In the genomic region with DNA sequence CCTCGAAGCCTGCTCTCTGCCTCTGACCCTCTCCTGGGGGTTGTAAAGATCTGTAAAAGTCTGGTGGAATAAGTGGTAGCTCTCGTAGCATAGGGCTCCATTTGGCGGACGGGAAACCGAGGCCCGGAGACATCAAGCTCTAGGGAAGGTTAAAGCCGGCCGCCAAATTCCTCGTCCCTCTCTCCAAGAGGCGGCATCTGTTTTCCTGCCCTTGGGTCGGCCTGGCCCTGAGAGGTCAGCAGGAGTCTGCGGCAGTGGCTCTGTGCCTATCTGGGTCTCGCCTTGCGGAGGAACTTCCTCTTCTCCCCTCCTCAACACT, we compare ENCODE assay signal across 15 cellular contexts.
DNase-seq lines count a peak whose midpoint lies in the region; ATAC-seq and TF ChIP-seq lines count a peak whose summit lies in the region.
"Had no signal": no experiment of that assay in that cellular context is flagged by ENCODE, and none has a peak within 500 bp of the region (broad histone marks: within the 10 kb centered on the region; RNA-seq: fewer than 3 reads in every experiment).

No MANE protein-coding gene starts in this region.

- peaks cover 41 to 55% of the 10 kb centered on the region in 2 donors for H3K27me3 Mint-ChIP-seq in natural killer cell treated with Interleukin-12 subunit alpha and Interleukin-12 subunit beta and Interleukin-15 and Interleukin-18, amount 100 ng/mL, for 72 hours
- H3K27me3 Mint-ChIP-seq in activated T-cell treated with anti-CD3 and anti-CD28 coated beads, Interleukin-2, amount 50 U/mL, for 24 hours, result peaks cover 62% of the 10 kb centered on the region

- H3K36me3 ChIP-seq in left ventricle myocardium inferior, result no peaks in the 10 kb centered on the region
- no peaks in the 10 kb centered on the region for H3K36me3 ChIP-seq in right atrium auricular region
- H3K36me3 ChIP-seq in osteoblast (ENCODE audit: insufficient read depth, low read length), result no peaks in the 10 kb centered on the region
- H3K36me3 ChIP-seq: neutrophil had no signal

- no peak for DNase-seq in left ventricle myocardium inferior
- DNase-seq in right atrium auricular region (ENCODE audit: low spot score), result no peak
- no peak for DNase-seq in epithelial cell of proximal tubule (ENCODE audit: low read depth)
- no peak for DNase-seq in osteoblast (ENCODE audit: insufficient read length, low spot score, missing footprints)
- DNase-seq in epidermal melanocyte (ENCODE audit: insufficient read length, low spot score), result no peak
- no peak for DNase-seq in natural killer cell treated with Interleukin-12 subunit alpha and Interleukin-12 subunit beta and Interleukin-15 and Interleukin-18, amount 100 ng/mL, for 72 hours (ENCODE audit: low spot score)
- no peak for DNase-seq in activated T-cell treated with anti-CD3 and anti-CD28 coated beads, Interleukin-2, amount 50 U/mL, for 24 hours
- DNase-seq: activated naive CD8-positive, alpha-beta T cell treated with anti-CD3 and anti-CD28 coated beads, Interleukin-2, amount 10 ng/mL, durations not matched to agents 7 days and 5 days; NCI-H446 treated with DMSO at 0.1 percent for 48 hours; NK-92 treated with Interleukin-12 subunit alpha and Interleukin-12 subunit beta, amount 100 ng/mL, for 24 hours had no signal

- H3K27ac Mint-ChIP-seq in natural killer cell treated with Interleukin-12 subunit alpha and Interleukin-12 subunit beta and Interleukin-15 and Interleukin-18, amount 100 ng/mL, for 72 hours, result no peak overlapping the region
- no peak overlapping the region for H3K27ac Mint-ChIP-seq in activated T-cell treated with anti-CD3 and anti-CD28 coated beads, Interleukin-2, amount 50 U/mL, for 24 hours
- H3K27ac Mint-ChIP-seq: activated naive CD8-positive, alpha-beta T cell treated with anti-CD3 and anti-CD28 coated beads, Interleukin-2, amount 10 ng/mL, durations not matched to agents 7 days and 5 days; mesothelial cell of epicardium had no signal

- H3K9me3 Mint-ChIP-seq in natural killer cell treated with Interleukin-12 subunit alpha and Interleukin-12 subunit beta and Interleukin-15 and Interleukin-18, amount 100 ng/mL, for 72 hours, result no peaks in the 10 kb centered on the region
- no peaks in the 10 kb centered on the region for H3K9me3 Mint-ChIP-seq in activated T-cell treated with anti-CD3 and anti-CD28 coated beads, Interleukin-2, amount 50 U/mL, for 24 hours
- H3K9me3 Mint-ChIP-seq: activated naive CD8-positive, alpha-beta T cell treated with anti-CD3 and anti-CD28 coated beads, Interleukin-2, amount 10 ng/mL, durations not matched to agents 7 days and 5 days; stimulated activated naive B cell treated with anti-CD40 and anti-IgM and Interleukin-4, amounts not matched to agents 10 μg/mL and 1 μg/mL and 100 μg/mL, for 72 hours had no signal

- no peak overlapping the region for H3K4me3 Mint-ChIP-seq in natural killer cell treated with Interleukin-12 subunit alpha and Interleukin-12 subunit beta and Interleukin-15 and Interleukin-18, amount 100 ng/mL, for 72 hours
- no peak overlapping the region for H3K4me3 Mint-ChIP-seq in activated T-cell treated with anti-CD3 and anti-CD28 coated beads, Interleukin-2, amount 50 U/mL, for 24 hours

- H3K27ac ChIP-seq in left ventricle myocardium inferior (replicated peaks) (no peak overlapping the region), right atrium auricular region (no peak overlapping the region), osteoblast (ENCODE audit: low read depth, low read length) (no peak overlapping the region)
- H3K27ac ChIP-seq: neutrophil had no signal

- H3K4me1 Mint-ChIP-seq in natural killer cell treated with Interleukin-12 subunit alpha and Interleukin-12 subunit beta and Interleukin-15 and Interleukin-18, amount 100 ng/mL, for 72 hours (ENCODE audit: low read depth in 2 of 2), result no peaks in the 10 kb centered on the region
- H3K4me1 Mint-ChIP-seq in activated T-cell treated with anti-CD3 and anti-CD28 coated beads, Interleukin-2, amount 50 U/mL, for 24 hours (ENCODE audit: low read depth), result no peaks in the 10 kb centered on the region
- H3K4me1 Mint-ChIP-seq: activated naive CD8-positive, alpha-beta T cell treated with anti-CD3 and anti-CD28 coated beads, Interleukin-2, amount 10 ng/mL, durations not matched to agents 7 days and 5 days had no signal

- peaks cover 10% of the 10 kb centered on the region for H3K4me1 ChIP-seq in left ventricle myocardium inferior
- peaks cover 0 to 9% of the 10 kb centered on the region in 2 donors for H3K4me1 ChIP-seq in right atrium auricular region
- no peaks in the 10 kb centered on the region for H3K4me1 ChIP-seq in osteoblast (ENCODE audit: insufficient read depth, low read length)

- no peak overlapping the region for H2AFZ ChIP-seq in osteoblast (ENCODE audit: low read length)

- peak overlapping the region; percentile 61 for H3K4me3 ChIP-seq in left ventricle myocardium inferior
- H3K4me3 ChIP-seq in right atrium auricular region, result peak overlapping the region in 1 of 2 donors; percentile 47
- peak overlapping the region; percentile 45 for H3K4me3 ChIP-seq in epithelial cell of proximal tubule (ENCODE audit: low read depth, low read length)
- H3K4me3 ChIP-seq in osteoblast (ENCODE audit: insufficient read depth, low read length), result no peak overlapping the region
- H3K4me3 ChIP-seq: GM12878 had no signal

- H3K79me2 ChIP-seq in osteoblast (ENCODE audit: insufficient read depth, low read length), result no peaks in the 10 kb centered on the region

- H3K36me3 Mint-ChIP-seq in natural killer cell treated with Interleukin-12 subunit alpha and Interleukin-12 subunit beta and Interleukin-15 and Interleukin-18, amount 100 ng/mL, for 72 hours, result no peaks in the 10 kb centered on the region
- no peaks in the 10 kb centered on the region for H3K36me3 Mint-ChIP-seq in activated T-cell treated with anti-CD3 and anti-CD28 coated beads, Interleukin-2, amount 50 U/mL, for 24 hours (ENCODE audit: low read depth)
- H3K36me3 Mint-ChIP-seq: activated naive CD8-positive, alpha-beta T cell treated with anti-CD3 and anti-CD28 coated beads, Interleukin-2, amount 10 ng/mL, durations not matched to agents 7 days and 5 days; mesothelial cell of epicardium; stimulated activated naive B cell treated with anti-CD40 and anti-IgM and Interleukin-4, amounts not matched to agents 10 μg/mL and 1 μg/mL and 100 μg/mL, for 72 hours had no signal

- intact Hi-C loops in left ventricle myocardium inferior (cut with micrococcal nuclease), result no loop called here

- H3K9me3 ChIP-seq in left ventricle myocardium inferior (replicated peaks) (no peaks in the 10 kb centered on the region), right atrium auricular region (no peaks in the 10 kb centered on the region), osteoblast (ENCODE audit: low read depth, low read length) (no peaks in the 10 kb centered on the region)
- H3K9me3 ChIP-seq: neutrophil had no signal

- no peaks in the 10 kb centered on the region for H4K20me1 ChIP-seq in osteoblast (ENCODE audit: insufficient read depth, low read length)

- H3K27me3 ChIP-seq in left ventricle myocardium inferior (ENCODE audit: low read depth), result peaks cover 86% of the 10 kb centered on the region
- no peaks in the 10 kb centered on the region for H3K27me3 ChIP-seq in right atrium auricular region
- peaks cover 18% of the 10 kb centered on the region for H3K27me3 ChIP-seq in osteoblast (ENCODE audit: insufficient read depth, low read length)

- peak overlapping the region; percentile 96 for H3K4me2 ChIP-seq in osteoblast (ENCODE audit: insufficient read depth, low read length)

- TF ChIP-seq CTCF in left ventricle myocardium inferior (IDR thresholded peaks at IDR 0.05; ENCODE audit: borderline replicate concordance) (no peak), right atrium auricular region (IDR thresholded peaks at IDR 0.05) (no peak), epithelial cell of proximal tubule (conservative IDR thresholded peaks at IDR 0.05; ENCODE audit: low read depth, low read length) (no peak), osteoblast (IDR thresholded peaks at IDR 0.05; ENCODE audit: extremely low read depth, low read depth, low read length) (no peak)

- ATAC-seq in GM21619 (IDR thresholded peaks at IDR 0.05; ENCODE audit: unreplicated experiment), result no peak
- ATAC-seq in natural killer cell treated with Interleukin-12 subunit alpha and Interleukin-12 subunit beta and Interleukin-15 and Interleukin-18, amount 100 ng/mL, for 72 hours, result no peak
